In the genomic region with DNA sequence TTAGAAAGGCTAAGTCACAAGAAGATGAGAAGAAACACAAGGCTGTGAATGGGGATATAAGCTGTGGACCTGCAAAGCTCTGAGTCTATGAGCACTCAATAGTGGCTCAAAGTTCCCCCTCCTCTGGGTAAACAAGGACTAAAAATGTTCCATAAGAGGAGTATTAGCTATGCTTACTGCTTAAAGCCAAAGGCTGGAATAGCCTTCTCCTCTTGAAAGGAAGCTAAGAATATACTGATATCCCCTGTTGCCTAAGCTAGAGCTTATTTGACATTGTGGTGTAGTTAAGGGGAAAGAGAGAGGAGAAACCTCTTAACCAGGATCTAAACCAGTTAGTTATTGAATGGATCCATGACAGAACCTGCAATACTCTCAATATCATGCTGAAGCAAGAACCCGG, we compare ENCODE assay signal across 17 cellular contexts.
"Had no signal": no experiment of that assay in that cellular context is flagged by ENCODE, and none has a peak within 500 bp of the region (broad histone marks: within the 10 kb centered on the region; RNA-seq: fewer than 3 reads in every experiment).

No MANE protein-coding gene starts in this region.

- DNase-seq: activated CD4-positive, alpha-beta T cell treated with anti-CD3 and anti-CD28 coated beads for 1 hour; activated naive CD4-positive, alpha-beta T cell treated with anti-CD3 and anti-CD28 coated beads, Interleukin-2, amount 10 ng/mL, durations not matched to agents 7 days and 5 days; adrenal gland; colonic mucosa; endodermal cell; foreskin keratinocyte; hypothalamus; islet precursor cell; mammary epithelial cell; midbrain; stimulated activated naive CD8-positive, alpha-beta T cell treated with anti-CD3 and anti-CD28 coated beads, Interleukin-15, amount 100 ng/mL, for 72 hours; T-helper 2 cell; WERI-Rb-1 had no signal

- H3K36me3 ChIP-seq: adrenal gland, colonic mucosa, suprapubic skin, WERI-Rb-1 had no signal

- H3K4me3 ChIP-seq: adrenal gland, colonic mucosa, right atrium auricular region, skin epidermis, suprapubic skin had no signal

- ATAC-seq: foreskin keratinocyte; stimulated activated naive CD8-positive, alpha-beta T cell treated with anti-CD3 and anti-CD28 coated beads, Interleukin-15, amount 100 ng/mL, for 72 hours had no signal

- H3K4me1 ChIP-seq: colonic mucosa had no signal

- H3K27ac ChIP-seq: adrenal gland, colonic mucosa, epithelial cell of prostate, foreskin keratinocyte, right atrium auricular region, skin epidermis, suprapubic skin, WERI-Rb-1 had no signal

- H3K27me3 ChIP-seq: adrenal gland, colonic mucosa, foreskin keratinocyte, right atrium auricular region, suprapubic skin had no signal

- H3K9me3 ChIP-seq: adrenal gland, colonic mucosa, right atrium auricular region, suprapubic skin had no signal
